ENCODE assay signal across 11 cellular contexts in genomic region chr20:8932192-8933150, GRCh38.
DNase-seq lines count a peak whose midpoint lies in the region; ATAC-seq, FAIRE-seq and TF ChIP-seq lines count a peak whose summit lies in the region.
"Had no signal": no experiment of that assay in that cellular context is flagged by ENCODE, and none has a peak within 500 bp of the region (broad histone marks: within the 10 kb centered on the region; RNA-seq: fewer than 3 reads in every experiment).

No MANE protein-coding gene starts in this region.

- TF ChIP-seq CTCF in AG09309 (IDR thresholded peaks at IDR 0.05; ENCODE audit: control insufficient read depth, insufficient read depth, low read depth, low read length, missing control alignments) (no peak), nephron (IDR thresholded peaks at IDR 0.05; ENCODE audit: unreplicated experiment in 3 of 3) (no peak), stomach (IDR thresholded peaks at IDR 0.05) (no peak)

- H3K4me1 ChIP-seq in small intestine (ENCODE audit: control insufficient read depth in 2 of 2, insufficient read depth in 1 of 2, low read depth in 1 of 2, low read length in 1 of 2): no peaks in the 10 kb centered on the region
- no peaks in the 10 kb centered on the region for H3K4me1 ChIP-seq in stomach

- H3K4me3 ChIP-seq in AG09309 (ENCODE audit: control insufficient read depth, low read depth, low read length) (no peak overlapping the region), small intestine (ENCODE audit: low read depth in 1 of 2, low read length in 2 of 2) (no peak overlapping the region), stomach (no peak overlapping the region)

- H3K9me3 Mint-ChIP-seq in nephron: peaks cover 6% of the 10 kb centered on the region

- peaks cover 32% of the 10 kb centered on the region for H3K27me3 Mint-ChIP-seq in nephron (ENCODE audit: low read depth)

- H3K36me3 ChIP-seq in small intestine (ENCODE audit: control insufficient read depth in 2 of 2, insufficient read depth in 2 of 2, low read length in 2 of 2): no peaks in the 10 kb centered on the region
- H3K36me3 ChIP-seq in stomach: no peaks in the 10 kb centered on the region
- H3K36me3 ChIP-seq: WERI-Rb-1 had no signal

- ATAC-seq in HG03354 (IDR thresholded peaks at IDR 0.05; ENCODE audit: poor library complexity, severe bottlenecking, unreplicated experiment) (no peak), HG03139 (IDR thresholded peaks at IDR 0.05; ENCODE audit: unreplicated experiment) (no peak)

- H3K4me3 Mint-ChIP-seq in nephron: no peak overlapping the region

- DNase-seq in AG09309 (ENCODE audit: low read depth) (peak; percentile 90), LHCN-M2 (ENCODE audit: low read depth) (peak; percentile 64), dermis microvascular lymphatic vessel endothelial cell (ENCODE audit: low read depth in 2 of 2) (peak; percentile 44 to 51), small intestine (no peak), stomach (no peak)
- DNase-seq: activated gamma-delta T cell, WERI-Rb-1 had no signal

- no peak for TF ChIP-seq POLR2A in stomach (IDR thresholded peaks at IDR 0.05)

- H3K27me3 ChIP-seq in small intestine (ENCODE audit: control insufficient read depth in 2 of 2, insufficient read depth in 2 of 2, low read length in 2 of 2): no peaks in the 10 kb centered on the region
- H3K27me3 ChIP-seq in stomach: no peaks in the 10 kb centered on the region

- WGBS in small intestine, 3 donors: 48 to 54% (median 51%) methylated on average over 3 of the region's 3 CpGs
- 46 to 64% (median 58%) methylated on average over 3 of the region's 3 CpGs for WGBS in stomach, 5 donors

- intact Hi-C loops in stomach (cut with DNase I; ENCODE audit: low total_unique reads): no loop called here

- FAIRE-seq in small intestine (lab: Jason Lieb, UNC): no peak
- FAIRE-seq: H1 had no signal

- TF ChIP-seq EP300 in stomach (IDR thresholded peaks at IDR 0.05): no peak

- no peak overlapping the region for H3K27ac ChIP-seq in small intestine (ENCODE audit: low read depth in 1 of 2, low read length in 1 of 2)
- no peak overlapping the region for H3K27ac ChIP-seq in stomach
- H3K27ac ChIP-seq: WERI-Rb-1 had no signal

- H3K9me3 ChIP-seq in small intestine (ENCODE audit: control insufficient read depth, low read depth) (no peaks in the 10 kb centered on the region), stomach (no peaks in the 10 kb centered on the region)

- H3K36me3 Mint-ChIP-seq in nephron (ENCODE audit: low read depth): no peaks in the 10 kb centered on the region

- peak overlapping the region; percentile 35 to 84 (median 38) for H3K27ac Mint-ChIP-seq in nephron

- H3K4me1 Mint-ChIP-seq in nephron: peaks cover 23% of the 10 kb centered on the region

Comparison
In these comparisons a context has a peak if more than half of its experiments do, and no peak if none do; other contexts are left out.
1. DNase-seq: peak in AG09309 (single experiment), LHCN-M2 (single experiment) and dermis microvascular lymphatic vessel endothelial cell (2 of 2); none in small intestine (single experiment) and stomach (single experiment).